Comparison of ENCODE assay signal across 17 cellular contexts in genomic region chr10:108696792-108697477, GRCh38.
DNase-seq lines count a peak whose midpoint lies in the region; ATAC-seq and TF ChIP-seq lines count a peak whose summit lies in the region.
"Had no signal": no experiment of that assay in that cellular context is flagged by ENCODE, and none has a peak within 500 bp of the region (broad histone marks: within the 10 kb centered on the region; RNA-seq: fewer than 3 reads in every experiment).

No MANE protein-coding gene starts in this region.

- no peaks in the 10 kb centered on the region for H3K4me1 Mint-ChIP-seq in HFFc6 (ENCODE audit: low read depth)
- H3K4me1 Mint-ChIP-seq: activated CD4-positive, alpha-beta T cell treated with anti-CD3 and anti-CD28 coated beads, Interleukin-2, amount 10 ng/mL, durations not matched to agents 24 days and 14 days had no signal

- no peak for TF ChIP-seq CTCF in HFFc6 (IDR thresholded peaks at IDR 0.05)

- H3K27ac Mint-ChIP-seq in HFFc6 = no peak overlapping the region
- H3K27ac Mint-ChIP-seq: activated CD4-positive, alpha-beta T cell treated with anti-CD3 and anti-CD28 coated beads, Interleukin-2, amount 10 ng/mL, durations not matched to agents 24 days and 14 days; activated naive CD4-positive, alpha-beta T cell treated with anti-CD3 and anti-CD28 coated beads for 36 hours had no signal

- DNase-seq in HFFc6 = no peak
- DNase-seq in stimulated activated naive CD8-positive, alpha-beta T cell treated with anti-CD3 and anti-CD28 coated beads, Interleukin-15, Interleukin-2, amounts not matched to agents 100 U/mL and 50 U/mL, for 24 hours = no peak
- DNase-seq in NCI-H187 (lab: John Stamatoyannopoulos, UW) = no peak
- no peak for DNase-seq in SKM-1 (lab: John Stamatoyannopoulos, UW; ENCODE audit: unreplicated experiment)
- DNase-seq: activated CD4-positive, alpha-beta T cell treated with anti-CD3 and anti-CD28 coated beads, Interleukin-2, amount 10 ng/mL, durations not matched to agents 24 days and 14 days; activated naive CD4-positive, alpha-beta T cell treated with anti-CD3 and anti-CD28 coated beads for 36 hours; central memory CD4-positive, alpha-beta T cell; mesendoderm; MG63; NCI-H524 treated with DMSO at 0.1 percent for 48 hours; posterior cingulate gyrus; substantia nigra had no signal

- peaks cover 4% of the 10 kb centered on the region; the same call in 1 of the 2 replicates for H3K9me3 Mint-ChIP-seq in HFFc6

- H3K36me3 Mint-ChIP-seq in HFFc6 (ENCODE audit: low read depth) = no peaks in the 10 kb centered on the region

- no peaks in the 10 kb centered on the region for H3K27me3 Mint-ChIP-seq in HFFc6 (ENCODE audit: insufficient read depth)
- H3K27me3 Mint-ChIP-seq: activated CD4-positive, alpha-beta T cell treated with anti-CD3 and anti-CD28 coated beads, Interleukin-2, amount 10 ng/mL, durations not matched to agents 24 days and 14 days had no signal

- H3K4me3 Mint-ChIP-seq in HFFc6 = no peak overlapping the region
- H3K4me3 Mint-ChIP-seq: activated CD4-positive, alpha-beta T cell treated with anti-CD3 and anti-CD28 coated beads, Interleukin-2, amount 10 ng/mL, durations not matched to agents 24 days and 14 days; activated naive CD4-positive, alpha-beta T cell treated with anti-CD3 and anti-CD28 coated beads for 36 hours had no signal

- ATAC-seq in GM18498 (IDR thresholded peaks at IDR 0.05; ENCODE audit: unreplicated experiment) (peak; percentile 93), GM19438 (IDR thresholded peaks at IDR 0.05; ENCODE audit: low read depth, unreplicated experiment) (peak; percentile 92), HG02759 (IDR thresholded peaks at IDR 0.05; ENCODE audit: unreplicated experiment) (peak; percentile 91), HG03378 (IDR thresholded peaks at IDR 0.05; ENCODE audit: unreplicated experiment) (peak; percentile 97)
- ATAC-seq in stimulated activated naive CD8-positive, alpha-beta T cell treated with anti-CD3 and anti-CD28 coated beads, Interleukin-15, Interleukin-2, amounts not matched to agents 100 U/mL and 50 U/mL, for 24 hours = no peak
- ATAC-seq: esophagus mucosa had no signal
